Comparison of ENCODE assay signal across 19 cellular contexts in the genomic region with DNA sequence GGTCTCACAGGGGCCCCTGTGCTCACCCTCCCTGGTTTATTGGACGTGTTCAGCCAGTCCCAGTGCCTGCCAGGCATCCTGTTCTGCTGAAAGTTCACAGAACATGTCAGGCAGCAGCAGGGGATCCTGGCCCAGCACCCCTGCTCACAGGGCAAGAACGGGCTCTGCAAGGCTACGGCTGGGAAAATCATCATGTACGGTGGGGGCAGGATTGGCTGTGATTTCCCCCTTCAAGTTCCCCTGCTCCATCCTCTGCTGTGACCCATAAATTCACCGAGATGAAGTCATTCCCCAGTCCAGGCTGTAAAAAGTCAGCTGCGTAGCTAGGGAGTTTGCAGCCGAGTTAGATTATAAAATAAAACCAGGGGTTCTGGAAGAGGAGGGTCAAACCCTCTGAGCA.
"Had no signal": no experiment of that assay in that cellular context is flagged by ENCODE, and none has a peak within 500 bp of the region (broad histone marks: within the 10 kb centered on the region; RNA-seq: fewer than 3 reads in every experiment).

No MANE protein-coding gene starts in this region.

- H3K4me3 ChIP-seq: cardiac muscle cell, colonic mucosa, gastroesophageal sphincter, pancreas, SK-N-MC, suprapubic skin, upper lobe of right lung had no signal

- H3K36me3 Mint-ChIP-seq: memory B cell, T-cell had no signal

- H3K36me3 ChIP-seq: cardiac muscle cell, colonic mucosa, gastroesophageal sphincter, pancreas, suprapubic skin, upper lobe of right lung had no signal

- H3K27ac ChIP-seq: cardiac muscle cell, colonic mucosa, epithelial cell of prostate, gastroesophageal sphincter, pancreas, SK-N-MC, suprapubic skin, upper lobe of right lung, VCaP had no signal

- H3K27ac Mint-ChIP-seq: activated CD4-positive, alpha-beta memory T cell treated with anti-CD3 and anti-CD28 coated beads, Interleukin-2, amount 10 ng/mL, durations not matched to agents 7 days and 5 days; activated naive CD4-positive, alpha-beta T cell treated with anti-CD3 and anti-CD28 coated beads for 36 hours; memory B cell; T-cell had no signal

- H3K27me3 ChIP-seq: cardiac muscle cell, colonic mucosa, gastroesophageal sphincter, pancreas, suprapubic skin, upper lobe of right lung had no signal

- H3K4me1 Mint-ChIP-seq: activated CD4-positive, alpha-beta memory T cell treated with anti-CD3 and anti-CD28 coated beads, Interleukin-2, amount 10 ng/mL, durations not matched to agents 7 days and 5 days; memory B cell; T-cell had no signal

- ATAC-seq: gastroesophageal sphincter, pancreas, T-cell, upper lobe of right lung had no signal

- H3K4me3 Mint-ChIP-seq: activated CD4-positive, alpha-beta memory T cell treated with anti-CD3 and anti-CD28 coated beads, Interleukin-2, amount 10 ng/mL, durations not matched to agents 7 days and 5 days; activated naive CD4-positive, alpha-beta T cell treated with anti-CD3 and anti-CD28 coated beads for 36 hours; memory B cell; neural crest cell; T-cell had no signal

- DNase-seq: activated CD4-positive, alpha-beta memory T cell treated with anti-CD3 and anti-CD28 coated beads, Interleukin-2, amount 10 ng/mL, durations not matched to agents 7 days and 5 days; activated naive CD4-positive, alpha-beta T cell treated with anti-CD3 and anti-CD28 coated beads for 36 hours; colonic mucosa; effector CD8-positive, alpha-beta T cell; hypothalamus; pancreas; stimulated activated CD4-positive, alpha-beta T cell treated with anti-CD3 and anti-CD28 coated beads, Interleukin-2, amount 100 ng/mL, for 24 hours; stimulated activated naive CD4-positive, alpha-beta T cell treated with Interleukin-2 at 50 U/mL for 16 hours; T-cell; T1000; upper lobe of right lung had no signal

- H3K27me3 Mint-ChIP-seq: T-cell had no signal

- H3K9me3 Mint-ChIP-seq: activated CD4-positive, alpha-beta memory T cell treated with anti-CD3 and anti-CD28 coated beads, Interleukin-2, amount 10 ng/mL, durations not matched to agents 7 days and 5 days; activated naive CD4-positive, alpha-beta T cell treated with anti-CD3 and anti-CD28 coated beads for 36 hours; memory B cell; neural crest cell; T-cell had no signal

- H3K9me3 ChIP-seq: colonic mucosa, gastroesophageal sphincter, pancreas, suprapubic skin, upper lobe of right lung had no signal
